Comparison of ENCODE assay signal across 1 cellular context in genomic region chr10:13102002-13102794, GRCh38.
A peak's percentile ranks its signal among the peaks of the same experiment; 100 is the strongest.
TF ChIP-seq lines count a peak whose summit lies in the region.

No MANE protein-coding gene starts in this region.

TF ChIP-seq in HepG2, 621 proteins besides CTCF, POLR2A, EP300 and RAD21 (continued from another document):
- TF ChIP-seq EEA1 (CRISPR knock-in tag; IDR thresholded peaks at IDR 0.05; ENCODE audit: borderline replicate concordance): no peak
- no peak for TF ChIP-seq ZFP36L1 (CRISPR knock-in tag; IDR thresholded peaks at IDR 0.05)
- no peak for TF ChIP-seq REL (CRISPR knock-in tag; conservative IDR thresholded peaks at IDR 0.05)
- no peak for TF ChIP-seq ZNF777 (CRISPR knock-in tag; IDR thresholded peaks at IDR 0.05)
- TF ChIP-seq PRDM15 (CRISPR knock-in tag; IDR thresholded peaks at IDR 0.05): no peak
- TF ChIP-seq ZBTB39 (CRISPR knock-in tag; IDR thresholded peaks at IDR 0.05): no peak
- peak; percentile 6; the same call in 1 of the 2 replicates for TF ChIP-seq ZNF232 (CRISPR knock-in tag; IDR thresholded peaks at IDR 0.05; ENCODE audit: borderline replicate concordance)
- TF ChIP-seq DDIT3 (CRISPR knock-in tag; IDR thresholded peaks at IDR 0.05): no peak
- TF ChIP-seq UBTF (CRISPR knock-in tag; IDR thresholded peaks at IDR 0.05): peak; percentile 57
- TF ChIP-seq ZNF264 (CRISPR knock-in tag; IDR thresholded peaks at IDR 0.05): no peak
- TF ChIP-seq ZNF20 (CRISPR knock-in tag; IDR thresholded peaks at IDR 0.05): no peak
